ENCODE assay signal across 8 cellular contexts in genomic region chr2:144333144-144333555, GRCh38.
A peak's percentile ranks its signal among the peaks of the same experiment; 100 is the strongest.
DNase-seq lines count a peak whose midpoint lies in the region; ATAC-seq and TF ChIP-seq lines count a peak whose summit lies in the region.

No MANE protein-coding gene starts in this region.

- no peak for TF ChIP-seq POLR2A in upper lobe of left lung (IDR thresholded peaks at IDR 0.05)

- intact Hi-C loops in heart right ventricle (cut with DNase I) (loop anchor here in 7 of 10 donors (5.0 kb wide), 4 partner anchors 49 to 189 kb away; partner anchors contain the start of gene ZEB2 (in 1 of the 7)), left cardiac atrium (cut with DNase I) (loop anchor here in 1 of 2 donors (5.0 kb wide), 1 partner anchor 179 kb away; no protein-coding TSS in a partner anchor)

- TF ChIP-seq EP300 in upper lobe of left lung (IDR thresholded peaks at IDR 0.05): no peak

- H3K9me3 ChIP-seq in heart right ventricle: no peaks in the 10 kb centered on the region
- H3K9me3 ChIP-seq in upper lobe of left lung: no peaks in the 10 kb centered on the region

- H3K36me3 ChIP-seq in heart right ventricle (no peaks in the 10 kb centered on the region), brain microvascular endothelial cell (replicated peaks) (no peaks in the 10 kb centered on the region), upper lobe of left lung (no peaks in the 10 kb centered on the region)

- H3K4me3 ChIP-seq in heart right ventricle (peak overlapping the region in 9 of 10 donors; percentile 58 to 97 (median 89)), brain microvascular endothelial cell (ENCODE audit: low read depth, low read length) (peak overlapping the region; percentile 65), upper lobe of left lung (peak overlapping the region in 3 of 4 donors; percentile 63 to 88 (median 73))

- ATAC-seq in heart right ventricle (no peak), left cardiac atrium (no peak), upper lobe of left lung (ENCODE audit: low FRiP score in 2 of 2) (no peak), HG02970 (IDR thresholded peaks at IDR 0.05; ENCODE audit: low FRiP score, unreplicated experiment) (no peak), HG03469 (IDR thresholded peaks at IDR 0.05; ENCODE audit: unreplicated experiment) (no peak)

- peak overlapping the region; percentile 93 for H3K27ac Mint-ChIP-seq in mesothelial cell of epicardium

- H3K27me3 ChIP-seq in heart right ventricle: no peaks in the 10 kb centered on the region
- H3K27me3 ChIP-seq in brain microvascular endothelial cell (replicated peaks): no peaks in the 10 kb centered on the region
- H3K27me3 ChIP-seq in upper lobe of left lung: no peaks in the 10 kb centered on the region

- no peaks in the 10 kb centered on the region for H3K27me3 Mint-ChIP-seq in mesothelial cell of epicardium (ENCODE audit: low read depth)

- in situ Hi-C loops in brain microvascular endothelial cell (cut with HindIII; ENCODE audit: low pct_ligation_motif_present, low sequenced_read_pairs): no loop called here

- peak overlapping the region; percentile 75 for H3K4me3 Mint-ChIP-seq in mesothelial cell of epicardium

- peaks cover 18% of the 10 kb centered on the region for H3K4me1 Mint-ChIP-seq in mesothelial cell of epicardium

- H3K4me1 ChIP-seq in heart right ventricle: peaks cover 0 to 22% (median 16%) of the 10 kb centered on the region in 9 donors
- peaks cover 11 to 20% (median 18%) of the 10 kb centered on the region in 4 donors for H3K4me1 ChIP-seq in upper lobe of left lung

- TF ChIP-seq CTCF in heart right ventricle (IDR thresholded peaks at IDR 0.05) (no peak), brain microvascular endothelial cell (IDR thresholded peaks at IDR 0.05; ENCODE audit: low read depth, low read length, missing control alignments) (no peak), mesothelial cell of epicardium (IDR thresholded peaks at IDR 0.05; ENCODE audit: unreplicated experiment) (no peak), upper lobe of left lung (IDR thresholded peaks at IDR 0.05) (no peak)

- DNase-seq in heart right ventricle: no peak
- DNase-seq in left cardiac atrium: no peak
- no peak for DNase-seq in brain microvascular endothelial cell
- DNase-seq in mesothelial cell of epicardium (ENCODE audit: low spot score in 2 of 2, unreplicated experiment in 2 of 2): no peak
- no peak for DNase-seq in upper lobe of left lung
- no peak for DNase-seq in COLO829 (ENCODE audit: low spot score)

- H3K9me3 Mint-ChIP-seq in mesothelial cell of epicardium: peaks cover 5% of the 10 kb centered on the region

- H3K27ac ChIP-seq in heart right ventricle (peak overlapping the region in 9 of 10 donors; percentile 75 to 96 (median 92)), brain microvascular endothelial cell (no peak overlapping the region), upper lobe of left lung (peak overlapping the region; percentile 84 to 95 (median 85))

- 57 to 61% methylated on average over 9 of the region's 9 CpGs for WGBS in heart right ventricle, 2 donors
- 63 to 64% methylated on average over 9 of the region's 9 CpGs for WGBS in upper lobe of left lung, 2 donors

- peaks cover 5% of the 10 kb centered on the region for H3K36me3 Mint-ChIP-seq in mesothelial cell of epicardium
